20 cellular contexts compared by ENCODE assay signal in genomic region chr20:51321343-51322163, GRCh38.
A peak's percentile ranks its signal among the peaks of the same experiment; 100 is the strongest.
DNase-seq lines count a peak whose midpoint lies in the region; ATAC-seq and TF ChIP-seq lines count a peak whose summit lies in the region.
"Had no signal": no experiment of that assay in that cellular context is flagged by ENCODE, and none has a peak within 500 bp of the region (broad histone marks: within the 10 kb centered on the region; RNA-seq: fewer than 3 reads in every experiment).

No MANE protein-coding gene starts in this region.

- H3K9me3 Mint-ChIP-seq in progenitor cell of endocrine pancreas (ENCODE audit: low read depth), result no peaks in the 10 kb centered on the region
- H3K9me3 Mint-ChIP-seq in activated T-cell treated with anti-CD3 and anti-CD28 coated beads, Interleukin-2, amount 50 U/mL, for 4 hours, result no peaks in the 10 kb centered on the region
- H3K9me3 Mint-ChIP-seq: CD4-positive, alpha-beta T cell had no signal

- H3K27ac Mint-ChIP-seq in progenitor cell of endocrine pancreas, result peak overlapping the region; percentile 2
- H3K27ac Mint-ChIP-seq: B cell; CD4-positive, alpha-beta T cell had no signal

- H3K36me3 ChIP-seq in HEK293 (ENCODE audit: control insufficient read depth in 2 of 2, insufficient read depth in 1 of 2, low read length in 2 of 2), result no peaks in the 10 kb centered on the region
- no peaks in the 10 kb centered on the region for H3K36me3 ChIP-seq in RWPE2 (ENCODE audit: low read depth)
- H3K36me3 ChIP-seq: HAP-1 had no signal

- peaks cover 11% of the 10 kb centered on the region for H3K4me1 Mint-ChIP-seq in progenitor cell of endocrine pancreas (ENCODE audit: low read depth)
- H3K4me1 Mint-ChIP-seq in activated T-cell treated with anti-CD3 and anti-CD28 coated beads, Interleukin-2, amount 50 U/mL, for 4 hours (ENCODE audit: low read depth), result no peaks in the 10 kb centered on the region
- H3K4me1 Mint-ChIP-seq: B cell had no signal

- H3K27me3 ChIP-seq in RWPE2 (ENCODE audit: insufficient read depth, poor library complexity, severe bottlenecking), result no peaks in the 10 kb centered on the region

- H3K27ac ChIP-seq in HEK293 (ENCODE audit: extremely low read depth, low read depth, low read length), result no peak overlapping the region
- no peak overlapping the region for H3K27ac ChIP-seq in RWPE2 (ENCODE audit: poor library complexity, severe bottlenecking)
- H3K27ac ChIP-seq: KMS-11 had no signal

- peaks cover 7% of the 10 kb centered on the region for H3K27me3 Mint-ChIP-seq in progenitor cell of endocrine pancreas
- peaks cover 5% of the 10 kb centered on the region for H3K27me3 Mint-ChIP-seq in activated T-cell treated with anti-CD3 and anti-CD28 coated beads, Interleukin-2, amount 50 U/mL, for 4 hours (ENCODE audit: low read depth)

- POLR2A ChIA-PET in HEK293 (lab: Yijun Ruan, JAX), result no interaction called here

- no peaks in the 10 kb centered on the region for H3K4me1 ChIP-seq in HEK293 (ENCODE audit: control insufficient read depth, insufficient read depth, low read length)
- H3K4me1 ChIP-seq in RWPE2 (ENCODE audit: insufficient read depth, poor library complexity, severe bottlenecking), result no peaks in the 10 kb centered on the region

- H3K36me3 Mint-ChIP-seq in progenitor cell of endocrine pancreas (ENCODE audit: insufficient read depth), result no peaks in the 10 kb centered on the region
- H3K36me3 Mint-ChIP-seq in activated T-cell treated with anti-CD3 and anti-CD28 coated beads, Interleukin-2, amount 50 U/mL, for 4 hours (ENCODE audit: insufficient read depth), result no peaks in the 10 kb centered on the region

- no peaks in the 10 kb centered on the region for H3K9me3 ChIP-seq in HEK293 (ENCODE audit: control insufficient read depth, insufficient read depth, low read depth, low read length)
- no peaks in the 10 kb centered on the region for H3K9me3 ChIP-seq in RWPE2 (ENCODE audit: severe bottlenecking)
- H3K9me3 ChIP-seq: HAP-1 had no signal

- H3K4me3 ChIP-seq in HEK293 (ENCODE audit: low read depth, low read length), result no peak overlapping the region
- no peak overlapping the region for H3K4me3 ChIP-seq in RWPE2 (ENCODE audit: severe bottlenecking)
- H3K4me3 ChIP-seq: HAP-1 had no signal

- DNase-seq in RWPE2 (ENCODE audit: low spot score) (peak; percentile 74), fibroblast of peridontal ligament (ENCODE audit: extremely low read depth) (peak; percentile 38), progenitor cell of endocrine pancreas (ENCODE audit: low spot score, unreplicated experiment) (no peak), SIG-M5 treated with dmso at 0.1 percent for 504 hours (lab: John Stamatoyannopoulos, UW; ENCODE audit: unreplicated experiment) (no peak), SHP77 treated with DMSO at 0.1 percent for 48 hours (lab: John Stamatoyannopoulos, UW) (no peak)
- DNase-seq in activated T-cell treated with anti-CD3 and anti-CD28 coated beads, Interleukin-2, amount 50 U/mL, for 4 hours, result no peak
- DNase-seq: CD4-positive, alpha-beta T cell; DMS79 treated with DMSO at 0.1 percent for 48 hours; GF-D8; MM.1S; NCI-H1105; NCI-H1694 treated with DMSO at 0.1 percent for 48 hours; NCI-H446; NCI-H748 treated with DMSO at 0.1 percent for 48 hours; SHP77 had no signal

- no peak overlapping the region for H3K4me3 Mint-ChIP-seq in progenitor cell of endocrine pancreas (ENCODE audit: low read depth)
- H3K4me3 Mint-ChIP-seq in activated T-cell treated with anti-CD3 and anti-CD28 coated beads, Interleukin-2, amount 50 U/mL, for 4 hours, result no peak overlapping the region
- H3K4me3 Mint-ChIP-seq: B cell; CD4-positive, alpha-beta T cell had no signal

- no peak for TF ChIP-seq CTCF in HEK293 (tag by site-specific recombination; IDR thresholded peaks at IDR 0.05)
- no peak for TF ChIP-seq CTCF in RWPE2 (IDR thresholded peaks at IDR 0.05; ENCODE audit: poor library complexity, severe bottlenecking)
- TF ChIP-seq CTCF in progenitor cell of endocrine pancreas (IDR thresholded peaks at IDR 0.05; ENCODE audit: unreplicated experiment), result no peak

- no peak for ATAC-seq in RWPE2 (ENCODE audit: low read depth)
- no peak for ATAC-seq in activated T-cell treated with anti-CD3 and anti-CD28 coated beads, Interleukin-2, amount 50 U/mL, for 4 hours
- ATAC-seq in HG02852 (IDR thresholded peaks at IDR 0.05; ENCODE audit: unreplicated experiment), result no peak

- CTCF ChIA-PET in HEK293 (lab: Yijun Ruan, JAX), result interaction anchor here (0.6 to 6.6 kb wide), 4 partner anchors 14 to 334 kb away, joined by 3 to 39 read pairs (median 4); no protein-coding TSS in a partner anchor

TF ChIP-seq in HEK293, 187 proteins besides CTCF, POLR2A, EP300 and RAD21:
- TF ChIP-seq ZNF112 (tag by site-specific recombination; IDR thresholded peaks at IDR 0.05), result 0 out of 2 replicates have a peak, but pooled peaks have one; percentile 8
- TF ChIP-seq ZNF621 (tag by site-specific recombination; IDR thresholded peaks at IDR 0.05), result no peak
- TF ChIP-seq ZNF692 (tag by site-specific recombination; IDR thresholded peaks at IDR 0.05), result peak; percentile 77
- no peak for TF ChIP-seq ZNF513 (tag by site-specific recombination; IDR thresholded peaks at IDR 0.05)
- TF ChIP-seq ZSCAN4 (tag by site-specific recombination; IDR thresholded peaks at IDR 0.05), result peak; percentile 96
- 0 out of 2 replicates have a peak, but pooled peaks have one; percentile 29 for TF ChIP-seq ZFP69B (tag by site-specific recombination; IDR thresholded peaks at IDR 0.05)
- no peak for TF ChIP-seq ZBTB17 (tag by site-specific recombination; IDR thresholded peaks at IDR 0.05)

Comparison
In these comparisons a context has a peak if more than half of its experiments do, and no peak if none do; other contexts are left out.
1. DNase-seq: peak in RWPE2 (single experiment) and fibroblast of peridontal ligament (single experiment); none in progenitor cell of endocrine pancreas (single experiment), activated T-cell treated with anti-CD3 and anti-CD28 coated beads, Interleukin-2, amount 50 U/mL, for 4 hours (single experiment), SIG-M5 treated with dmso at 0.1 percent for 504 hours (single experiment) and SHP77 treated with DMSO at 0.1 percent for 48 hours (single experiment).